Comparison of ENCODE assay signal across 35 cellular contexts in genomic region chr6:20437639-20438038, GRCh38.
"Had no signal": no experiment of that assay in that cellular context is flagged by ENCODE, and none has a peak within 500 bp of the region (broad histone marks: within the 10 kb centered on the region; RNA-seq: fewer than 3 reads in every experiment).

No MANE protein-coding gene starts in this region.

- H3K27me3 ChIP-seq: Peyer's patch, SJSA1 had no signal

- H3K4me3 Mint-ChIP-seq: activated B cell treated with CpG ODN at 0.5 μM for 24 hours; activated CD4-positive, alpha-beta memory T cell treated with anti-CD3 and anti-CD28 coated beads for 36 hours; activated naive CD4-positive, alpha-beta T cell treated with anti-CD3 and anti-CD28 coated beads, Interleukin-2, amount 10 ng/mL, durations not matched to agents 7 days and 5 days; activated naive CD8-positive, alpha-beta T cell; activated naive CD8-positive, alpha-beta T cell treated with anti-CD3 and anti-CD28 coated beads, Interleukin-2, amount 50 U/mL, for 24 hours; activated T-cell treated with anti-CD3 and anti-CD28 coated beads, Interleukin-2, amount 50 U/mL, for 4 hours; brain; T-helper 1 cell treated with Interleukin-12 subunit alpha and Interleukin-12 subunit beta and Interleukin-4 antibody, amounts not matched to agents 30 μg/mL and 1 μg/mL, for 36 hours; T-helper 2 cell treated with Interferon-gamma antibody and Interleukin-4, amounts not matched to agents 5 μg/mL and 100 μg/mL, for 36 hours had no signal

- H3K4me2 ChIP-seq: SK-N-SH had no signal

- H3K36me3 ChIP-seq: Peyer's patch had no signal

- H3K9me3 ChIP-seq: Peyer's patch, SJSA1, SK-N-SH had no signal

- H3K4me1 ChIP-seq: Peyer's patch had no signal

- H3K4me1 Mint-ChIP-seq: activated naive CD4-positive, alpha-beta T cell treated with anti-CD3 and anti-CD28 coated beads, Interleukin-2, amount 10 ng/mL, durations not matched to agents 7 days and 5 days had no signal

- H3K9me2 ChIP-seq: SK-N-SH had no signal

- H3K4me3 ChIP-seq: Peyer's patch, SJSA1 had no signal

- H3K27me3 Mint-ChIP-seq: activated B cell treated with CpG ODN at 0.5 μM for 24 hours; activated CD4-positive, alpha-beta memory T cell treated with anti-CD3 and anti-CD28 coated beads for 36 hours; activated naive CD4-positive, alpha-beta T cell treated with anti-CD3 and anti-CD28 coated beads, Interleukin-2, amount 10 ng/mL, durations not matched to agents 7 days and 5 days; activated naive CD8-positive, alpha-beta T cell; activated naive CD8-positive, alpha-beta T cell treated with anti-CD3 and anti-CD28 coated beads, Interleukin-2, amount 50 U/mL, for 24 hours; brain had no signal

- H3K27ac ChIP-seq: Peyer's patch, SJSA1 had no signal

- DNase-seq: activated B cell treated with CpG ODN at 0.5 μM for 24 hours; activated CD4-positive, alpha-beta memory T cell treated with anti-CD3 and anti-CD28 coated beads for 36 hours; activated CD4-positive, alpha-beta T cell treated with anti-CD3 and anti-CD28 coated beads for 4 hours; activated CD4-positive, alpha-beta T cell treated with anti-CD3 and anti-CD28 coated beads, Interleukin-2, amount 50 U/mL, for 1 hour; activated CD4-positive, CD25-positive, alpha-beta regulatory T cell treated with anti-CD3 and anti-CD28 coated beads, Interleukin-2, amount 50 U/mL, for 72 hours; activated CD8-positive, alpha-beta memory T cell treated with anti-CD3 and anti-CD28 coated beads, Interleukin-2, amount 50 U/mL, for 4 hours; activated effector memory CD4-positive, alpha-beta T cell treated with Interleukin-2 at 50 U/mL for 16 hours; activated naive CD4-positive, alpha-beta T cell treated with anti-CD3 and anti-CD28 coated beads, Interleukin-2, amount 10 ng/mL, durations not matched to agents 7 days and 5 days; activated naive CD8-positive, alpha-beta T cell treated with anti-CD3 and anti-CD28 coated beads, Interleukin-2, amount 50 U/mL, for 24 hours; activated T-cell treated with anti-CD3 and anti-CD28 coated beads for 4 hours; activated T-cell treated with anti-CD3 and anti-CD28 coated beads, Interleukin-2, amount 50 U/mL, for 4 hours; anterior cingulate cortex; caudate nucleus; cerebellar nuclear complex; KG1; NCI-H1092 treated with DMSO at 0.1 percent for 48 hours; NCI-H1417; NCI-H146; NCI-H187; NCI-H2029 treated with DMSO at 0.1 percent for 48 hours; NCI-H2107; NCI-H2171; NCI-H510A; NCI-H526; NK-92 treated with Interleukin-12 subunit alpha and Interleukin-12 subunit beta, amount 100 ng/mL, for 24 hours; PC-3; Peyer's patch; RPMI8226; SHP77 treated with DMSO at 0.1 percent for 48 hours; SK-N-SH had no signal

- H3K9ac ChIP-seq: SK-N-SH had no signal

- H3K27ac Mint-ChIP-seq: activated B cell treated with CpG ODN at 0.5 μM for 24 hours; activated CD4-positive, alpha-beta memory T cell treated with anti-CD3 and anti-CD28 coated beads for 36 hours; activated naive CD4-positive, alpha-beta T cell treated with anti-CD3 and anti-CD28 coated beads, Interleukin-2, amount 10 ng/mL, durations not matched to agents 7 days and 5 days; activated naive CD8-positive, alpha-beta T cell; activated naive CD8-positive, alpha-beta T cell treated with anti-CD3 and anti-CD28 coated beads, Interleukin-2, amount 50 U/mL, for 24 hours; T-helper 1 cell treated with Interleukin-12 subunit alpha and Interleukin-12 subunit beta and Interleukin-4 antibody, amounts not matched to agents 30 μg/mL and 1 μg/mL, for 36 hours; T-helper 2 cell treated with Interferon-gamma antibody and Interleukin-4, amounts not matched to agents 5 μg/mL and 100 μg/mL, for 36 hours had no signal

- ATAC-seq: activated naive CD8-positive, alpha-beta T cell treated with anti-CD3 and anti-CD28 coated beads, Interleukin-2, amount 50 U/mL, for 24 hours; activated T-cell treated with anti-CD3 and anti-CD28 coated beads, Interleukin-2, amount 50 U/mL, for 4 hours; PC-3 had no signal

- H3K9me3 Mint-ChIP-seq: activated CD4-positive, alpha-beta memory T cell treated with anti-CD3 and anti-CD28 coated beads for 36 hours; T-helper 2 cell treated with Interferon-gamma antibody and Interleukin-4, amounts not matched to agents 5 μg/mL and 100 μg/mL, for 36 hours had no signal
